In the genomic region with DNA sequence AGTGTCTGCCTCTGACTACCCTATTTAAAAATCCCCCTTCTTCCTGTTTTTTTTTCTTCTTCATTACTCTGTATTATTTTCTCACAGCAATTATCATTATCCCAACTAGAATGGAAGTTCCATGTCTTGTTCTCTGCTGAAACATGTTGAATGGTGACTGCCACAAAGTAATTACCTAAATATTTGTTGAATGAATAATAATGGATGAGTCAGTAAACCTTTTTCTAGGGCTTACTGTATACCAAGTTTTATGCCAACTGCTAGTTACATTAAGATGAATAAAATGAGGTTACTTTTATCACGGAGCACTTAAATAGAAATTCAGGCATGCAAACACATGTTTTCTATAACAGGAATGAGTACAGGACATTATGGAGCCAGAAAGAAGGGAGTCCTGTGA, we compare ENCODE assay signal across 23 cellular contexts.
A peak's percentile ranks its signal among the peaks of the same experiment; 100 is the strongest.
DNase-seq lines count a peak whose midpoint lies in the region; ATAC-seq, FAIRE-seq and TF ChIP-seq lines count a peak whose summit lies in the region.
"Had no signal": no experiment of that assay in that cellular context is flagged by ENCODE, and none has a peak within 500 bp of the region (broad histone marks: within the 10 kb centered on the region; RNA-seq: fewer than 3 reads in every experiment).

No MANE protein-coding gene starts in this region.

- H3K4me1 ChIP-seq in keratinocyte (ENCODE audit: control insufficient read depth, extremely low read depth, insufficient read depth, low read length): peaks cover 51% of the 10 kb centered on the region
- H3K4me1 ChIP-seq: left lung, psoas muscle, SJCRH30 had no signal

- dilution Hi-C loops in keratinocyte (cut with MboI; ENCODE audit: extremely low pct_ligation_motif_present, low sequenced_read_pairs): no loop called here

- peak overlapping the region; percentile 61 for H2AFZ ChIP-seq in keratinocyte (ENCODE audit: control insufficient read depth, low read length)

- H3K79me2 ChIP-seq in keratinocyte (ENCODE audit: control insufficient read depth, insufficient read depth, low read length): no peaks in the 10 kb centered on the region

- FAIRE-seq in keratinocyte (lab: Jason Lieb, UNC): peak; percentile 68
- FAIRE-seq: endothelial cell of umbilical vein, urothelium cell line had no signal

- TF ChIP-seq CTCF in AG10803 (conservative IDR thresholded peaks at IDR 0.05; ENCODE audit: low read length): no peak
- TF ChIP-seq CTCF in keratinocyte (optimal IDR thresholded peaks at IDR 0.05 in 1 of 3, IDR thresholded peaks at IDR 0.05 in 1 of 3, conservative IDR thresholded peaks at IDR 0.05 in 1 of 3; ENCODE audit: extremely low read depth in 1 of 3, insufficient read depth in 2 of 3, low read length in 3 of 3): no peak
- TF ChIP-seq CTCF in brain microvascular endothelial cell (IDR thresholded peaks at IDR 0.05; ENCODE audit: low read depth, low read length, missing control alignments): no peak

- in situ Hi-C loops in brain microvascular endothelial cell (cut with HindIII; ENCODE audit: low pct_ligation_motif_present, low sequenced_read_pairs): no loop called here

- peak overlapping the region; percentile 50 for H3K9ac ChIP-seq in keratinocyte (ENCODE audit: control insufficient read depth, extremely low read depth, insufficient read depth, low read length)

- H3K4me2 ChIP-seq in keratinocyte (ENCODE audit: control insufficient read depth, extremely low read depth, insufficient read depth, low read depth, low read length): peak overlapping the region; percentile 65

- peak; percentile 75 for DNase-seq in AG10803 (ENCODE audit: low read depth)
- DNase-seq in HT1080 (ENCODE audit: low read depth): peak; percentile 44
- peak; percentile 44 for DNase-seq in astrocyte of the hippocampus (ENCODE audit: low read depth, low spot score)
- peak; percentile 73 for DNase-seq in keratinocyte (ENCODE audit: low read depth, low spot score)
- no peak for DNase-seq in brain microvascular endothelial cell
- DNase-seq in D341Med (ENCODE audit: low spot score): no peak
- DNase-seq in OCI-M1 (lab: John Stamatoyannopoulos, UW): no peak
- DNase-seq: ACHN; activated CD8-positive, alpha-beta T cell treated with anti-CD3 and anti-CD28 coated beads, Interleukin-2, amount 10 ng/mL, durations not matched to agents 7 days and 5 days; activated naive CD4-positive, alpha-beta T cell treated with anti-CD3 and anti-CD28 coated beads, Interleukin-2, amount 50 U/mL, for 16 hours; activated T-cell treated with anti-CD3 and anti-CD28 coated beads, Interleukin-2, amount 50 U/mL, for 4 hours; cortex of kidney; DMS153; KG1; left lung; NCI-H1092 treated with DMSO at 0.1 percent for 48 hours; NCI-H526 treated with DMSO at 0.1 percent for 48 hours; psoas muscle; SJCRH30 had no signal

- H3K36me3 ChIP-seq in keratinocyte (ENCODE audit: control insufficient read depth in 2 of 2, extremely low read depth in 1 of 2, insufficient read depth in 2 of 2, low read length in 2 of 2) (no peaks in the 10 kb centered on the region), brain microvascular endothelial cell (replicated peaks) (no peaks in the 10 kb centered on the region)
- H3K36me3 ChIP-seq: ascending aorta, left lung, SJCRH30 had no signal

- peak overlapping the region; percentile 81 for H3K27ac ChIP-seq in keratinocyte (ENCODE audit: control insufficient read depth, insufficient read depth, low read length)
- no peak overlapping the region for H3K27ac ChIP-seq in brain microvascular endothelial cell
- H3K27ac ChIP-seq: ascending aorta, left lung, psoas muscle, SJCRH30 had no signal

- H3K4me3 ChIP-seq in AG10803 (ENCODE audit: low read length) (no peak overlapping the region), keratinocyte (ENCODE audit: control insufficient read depth in 2 of 3, extremely low read depth in 1 of 3, insufficient read depth in 2 of 3, low read depth in 1 of 3, low read length in 3 of 3) (no peak overlapping the region), brain microvascular endothelial cell (ENCODE audit: low read depth, low read length) (no peak overlapping the region)
- H3K4me3 ChIP-seq: ascending aorta, left lung, psoas muscle, SJCRH30 had no signal

- H3K27me3 ChIP-seq in keratinocyte (ENCODE audit: control insufficient read depth, extremely low read depth, insufficient read depth, low read length): no peaks in the 10 kb centered on the region
- H3K27me3 ChIP-seq in brain microvascular endothelial cell (replicated peaks): no peaks in the 10 kb centered on the region
- H3K27me3 ChIP-seq: ascending aorta, left lung, SJCRH30 had no signal

- H3K9me1 ChIP-seq in keratinocyte (ENCODE audit: control insufficient read depth, extremely low read depth, insufficient read depth, low read length): no peaks in the 10 kb centered on the region

- ATAC-seq in GM18873 (IDR thresholded peaks at IDR 0.05; ENCODE audit: low FRiP score, unreplicated experiment): no peak
- ATAC-seq: activated CD8-positive, alpha-beta T cell treated with anti-CD3 and anti-CD28 coated beads, Interleukin-2, amount 10 ng/mL, durations not matched to agents 7 days and 5 days; activated T-cell treated with anti-CD3 and anti-CD28 coated beads, Interleukin-2, amount 50 U/mL, for 4 hours; left lung; psoas muscle had no signal

- H3K9me3 ChIP-seq in keratinocyte (ENCODE audit: control insufficient read depth, low read depth, low read length): no peaks in the 10 kb centered on the region
- H3K9me3 ChIP-seq: ascending aorta, left lung, psoas muscle, SJCRH30 had no signal

- no peaks in the 10 kb centered on the region for H4K20me1 ChIP-seq in keratinocyte (ENCODE audit: control insufficient read depth, extremely low read depth, insufficient read depth, low read length)

Comparison
In these comparisons a context has a peak if more than half of its experiments do, and no peak if none do; other contexts are left out.
1. DNase-seq: peak in AG10803 (single experiment), HT1080 (single experiment), astrocyte of the hippocampus (single experiment) and keratinocyte (single experiment); none in brain microvascular endothelial cell (single experiment), D341Med (single experiment) and OCI-M1 (single experiment).